In the genomic region with DNA sequence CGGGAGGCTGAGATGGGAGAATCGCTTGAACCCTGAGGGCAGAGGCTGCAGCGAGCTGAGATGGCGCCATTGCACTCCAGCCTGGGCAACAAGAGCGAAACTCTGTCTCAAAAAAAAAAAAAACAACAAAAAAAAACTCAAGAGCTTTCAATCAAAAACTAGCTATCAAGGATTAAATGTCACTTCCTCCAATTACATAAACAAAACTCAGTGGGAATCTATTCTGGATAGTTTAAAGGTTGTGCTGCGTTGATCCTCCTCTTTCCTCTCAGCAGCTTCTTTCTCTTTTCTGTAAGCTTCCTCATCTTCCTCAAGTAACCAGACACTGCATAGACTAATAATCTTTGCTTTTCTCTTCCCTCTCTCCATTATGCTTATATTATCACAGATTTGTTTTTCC, we compare ENCODE assay signal across 19 cellular contexts. TPM values are rescaled to one million over a fixed set of nuclear protein-coding genes. Genes with fewer than 3 reads are reported as not detected.
A peak's percentile ranks its signal among the peaks of the same experiment; 100 is the strongest.
DNase-seq lines count a peak whose midpoint lies in the region; ATAC-seq, FAIRE-seq and TF ChIP-seq lines count a peak whose summit lies in the region.
"Had no signal": no experiment of that assay in that cellular context is flagged by ENCODE, and none has a peak within 500 bp of the region (broad histone marks: within the 10 kb centered on the region; RNA-seq: fewer than 3 reads in every experiment).

No MANE protein-coding gene starts in this region.

- SMC1A ChIA-PET in GM12878 (lab: Charles Lee; ENCODE audit: uncharacterized antibody, unreplicated experiment): interaction anchor here (1.2 kb wide), 1 partner anchor 22 kb away, joined by 3 read pairs; no protein-coding TSS in a partner anchor

- H2AFZ ChIP-seq in GM12878 (ENCODE audit: control insufficient read depth, low read depth, low read length): no peak overlapping the region

- in situ Hi-C loops in GM12878 (cut with MboI): no loop called here

- intact Hi-C loops in GM12878 (cut with micrococcal nuclease; ENCODE audit: unreplicated experiment) (no loop called here), aorta (cut with DNase I) (no loop called here)

- H3K36me3 Mint-ChIP-seq in HFFc6 (ENCODE audit: low read depth): peaks cover 17% of the 10 kb centered on the region
- peaks cover 0 to 15% of the 10 kb centered on the region in 2 donors for H3K36me3 Mint-ChIP-seq in naive B cell

- H3K4me3 Mint-ChIP-seq in HFFc6 (no peak overlapping the region), naive B cell (no peak overlapping the region)

- TF ChIP-seq POLR2A in GM12878 (IDR thresholded peaks at IDR 0.05; ENCODE audit: low read depth, low read length) (no peak), Peyer's patch (IDR thresholded peaks at IDR 0.05) (no peak)

- TF ChIP-seq RAD21 in GM12878 (IDR thresholded peaks at IDR 0.05; ENCODE audit: insufficient read depth, low read depth, low read length): no peak

- no peaks in the 10 kb centered on the region for H3K9me3 Mint-ChIP-seq in HFFc6
- H3K9me3 Mint-ChIP-seq in naive B cell: no peaks in the 10 kb centered on the region

- H4K20me1 ChIP-seq in GM12878 (ENCODE audit: control insufficient read depth, insufficient read depth): no peaks in the 10 kb centered on the region

- RAD21 ChIA-PET in GM12878 (lab: Charles Lee; ENCODE audit: unreplicated experiment): no interaction called here

- no peak for TF ChIP-seq EP300 in GM12878 (IDR thresholded peaks at IDR 0.05; ENCODE audit: borderline replicate concordance in 1 of 2, control insufficient read depth in 1 of 2, low read depth in 2 of 2, low read length in 2 of 2)

- H3K4me2 ChIP-seq in GM12878 (ENCODE audit: control insufficient read depth, insufficient read depth): no peak overlapping the region
- H3K4me2 ChIP-seq: KMS-11 had no signal

- H3K4me1 ChIP-seq in HEK293 (ENCODE audit: control insufficient read depth, insufficient read depth, low read length) (peaks cover 8% of the 10 kb centered on the region), GM12878 (ENCODE audit: control insufficient read depth, insufficient read depth, low read length) (0 out of 2 replicates have a peak, but pooled peaks cover 3% of the 10 kb centered on the region), aorta (ENCODE audit: control insufficient read depth in 1 of 2, insufficient read depth in 2 of 2, low read length in 2 of 2) (no peaks in the 10 kb centered on the region), Peyer's patch (no peaks in the 10 kb centered on the region)
- H3K4me1 ChIP-seq: SJCRH30 had no signal

- peaks cover 3% of the 10 kb centered on the region for H3K79me2 ChIP-seq in GM12878 (ENCODE audit: control insufficient read depth, insufficient read depth, low read length)

- H3K4me3 ChIP-seq in HEK293 (ENCODE audit: low read depth, low read length): no peak overlapping the region
- H3K4me3 ChIP-seq in GM12878: no peak overlapping the region
- H3K4me3 ChIP-seq in aorta (ENCODE audit: low read length in 2 of 2): no peak overlapping the region
- no peak overlapping the region for H3K4me3 ChIP-seq in Peyer's patch
- H3K4me3 ChIP-seq: SJCRH30 had no signal

- TF ChIP-seq CTCF in HEK293 (tag by site-specific recombination; IDR thresholded peaks at IDR 0.05) (no peak), HFFc6 (IDR thresholded peaks at IDR 0.05) (no peak), GM12878 (IDR thresholded peaks at IDR 0.05 in 2 of 3, conservative IDR thresholded peaks at IDR 0.05 in 1 of 3; ENCODE audit: control insufficient read depth in 2 of 3, extremely low read depth in 1 of 3, insufficient read depth in 1 of 3, low read depth in 3 of 3, low read length in 3 of 3) (no peak), Peyer's patch (IDR thresholded peaks at IDR 0.05) (no peak)

- WGBS in GM12878 (ENCODE audit: insufficient coverage, insufficient replicate concordance, low lambda C conversion rate, missing lambda C conversion rate): 89% methylated on average over 6 of the region's 6 CpGs
- 94 to 96% methylated on average over 6 of the region's 6 CpGs for WGBS in aorta, 2 donors

- H3K27me3 ChIP-seq in GM12878 (replicated peaks in 1 of 2; ENCODE audit: control insufficient read depth in 2 of 2, insufficient read depth in 2 of 2, low read length in 1 of 2) (no peaks in the 10 kb centered on the region), aorta (ENCODE audit: control insufficient read depth in 1 of 2, insufficient read depth in 2 of 2, low read length in 1 of 2) (no peaks in the 10 kb centered on the region), Peyer's patch (no peaks in the 10 kb centered on the region)
- H3K27me3 ChIP-seq: SJCRH30 had no signal

- peak overlapping the region; percentile 28; the same call in 1 of the 2 replicates for H3K27ac Mint-ChIP-seq in HFFc6
- H3K27ac Mint-ChIP-seq in naive B cell: peak overlapping the region in 5 of 6 donors; percentile 10 to 67 (median 47)

- no peak overlapping the region for H3K27ac ChIP-seq in HEK293 (ENCODE audit: extremely low read depth, low read depth, low read length)
- no peak overlapping the region for H3K27ac ChIP-seq in GM12878 (ENCODE audit: control insufficient read depth, insufficient read depth)
- no peak overlapping the region for H3K27ac ChIP-seq in aorta (ENCODE audit: low read depth in 1 of 2, low read length in 2 of 2)
- no peak overlapping the region for H3K27ac ChIP-seq in Peyer's patch
- H3K27ac ChIP-seq: C4-2B, KMS-11, SJCRH30 had no signal

- FAIRE-seq in GM12878 (lab: Jason Lieb, UNC): no peak
- FAIRE-seq: HepG2 had no signal

- TSS peak; percentile 29 for BruUV-seq in GM12878 (replicated peaks; lab: Mats Ljungman, UMichigan)

- CTCF ChIA-PET in HEK293 (lab: Yijun Ruan, JAX) (interaction anchor here (0.6 to 1.0 kb wide), 2 partner anchors 459 to 642 kb away, joined by 3 to 4 read pairs; no protein-coding TSS in a partner anchor), GM12878 (lab: Yijun Ruan, JAX) (no interaction called here)

- H3K4me1 Mint-ChIP-seq in HFFc6 (ENCODE audit: low read depth) (peaks cover 62% of the 10 kb centered on the region), naive B cell (peaks cover 20 to 34% (median 22%) of the 10 kb centered on the region in 3 donors)

- H3K9me3 ChIP-seq in HEK293 (ENCODE audit: control insufficient read depth, insufficient read depth, low read depth, low read length) (no peaks in the 10 kb centered on the region), GM12878 (replicated peaks; ENCODE audit: control insufficient read depth, insufficient read depth, low read length) (no peaks in the 10 kb centered on the region), aorta (ENCODE audit: control insufficient read depth, low read length) (no peaks in the 10 kb centered on the region), Peyer's patch (no peaks in the 10 kb centered on the region)
- H3K9me3 ChIP-seq: SJCRH30 had no signal

- no peak overlapping the region for H3K9ac ChIP-seq in GM12878 (ENCODE audit: control insufficient read depth, insufficient read depth, low read length)
- H3K9ac ChIP-seq: KMS-11 had no signal

- POLR2A ChIA-PET in HEK293 (lab: Yijun Ruan, JAX) (interaction anchor here (0.7 kb wide), 1 partner anchor 25 kb away, joined by 4 read pairs; no protein-coding TSS in a partner anchor), GM12878 (lab: Charles Lee) (interaction anchor here (1.2 kb wide), 1 partner anchor 207 kb away, joined by 4 read pairs; no protein-coding TSS in a partner anchor)

- DNase-seq in HFFc6: no peak
- no peak for DNase-seq in GM12878 (ENCODE audit: low read depth, low spot score)
- DNase-seq in naive B cell: no peak
- DNase-seq in stimulated activated naive CD8-positive, alpha-beta T cell treated with anti-CD3 and anti-CD28 coated beads, Interleukin-15, Interleukin-2, amounts not matched to agents 100 U/mL and 50 U/mL, for 24 hours: no peak
- no peak for DNase-seq in aorta
- DNase-seq in Peyer's patch: no peak
- DNase-seq: AML-193, DMS79, NCI-H1092, NCI-H146, NCI-H2029 treated with DMSO at 0.1 percent for 48 hours, NCI-H226, NCI-H524, PC-3, SJCRH30 had no signal

- no peaks in the 10 kb centered on the region for H3K27me3 Mint-ChIP-seq in HFFc6 (ENCODE audit: insufficient read depth)
- no peaks in the 10 kb centered on the region for H3K27me3 Mint-ChIP-seq in naive B cell

- ATAC-seq in GM12878 (no peak), naive B cell (ENCODE audit: low read depth in 2 of 2) (no peak), aorta (ENCODE audit: low FRiP score) (no peak)
- no peak for ATAC-seq in stimulated activated naive CD8-positive, alpha-beta T cell treated with anti-CD3 and anti-CD28 coated beads, Interleukin-15, Interleukin-2, amounts not matched to agents 100 U/mL and 50 U/mL, for 24 hours
- ATAC-seq: HepG2, PC-3 had no signal

- H3K36me3 ChIP-seq in HEK293 (ENCODE audit: control insufficient read depth in 2 of 2, insufficient read depth in 1 of 2, low read length in 2 of 2) (peaks cover 8 to 37% of the 10 kb centered on the region in 2 experiments; a peak in 2 of 3 replicates), GM12878 (ENCODE audit: control insufficient read depth in 2 of 2, insufficient read depth in 2 of 2, low read length in 1 of 2) (peaks cover 1 to 10% of the 10 kb centered on the region in 2 experiments; a peak in 3 of 4 replicates), aorta (ENCODE audit: control insufficient read depth in 1 of 2, insufficient read depth in 2 of 2, low read length in 1 of 2) (no peaks in the 10 kb centered on the region), Peyer's patch (peaks cover 0 to 8% (median 0%) of the 10 kb centered on the region in 3 donors)

RNA-seq across cellular contexts. Expression of a gene that starts 20.7 kb away (rescaled TPM):
- 10 to 100 TPM; 79.5 to 88.6 (median 82.0) TPM for total RNA-seq in HFFc6 (2021; fragmentation: NEBNext Ultra II Directional; extraction: Animal tissue kit (Norgen Biotek cat#: 25700))
- 112 and 114 TPM in 2 replicates for total RNA-seq in GM12878 (2013; cell fraction: nucleolus; rRNA removed)
- total RNA-seq in GM12878 (2014; rRNA removed) (23.1 and 23.8 TPM in 2 replicates), GM12878 (2014; rRNA removed; fragmentation: Illumina TruSeq; extraction: Trizol) (38.2 and 39.0 TPM in 2 replicates), GM12878 (2021) (39.9 and 42.8 TPM in 2 replicates), aorta (10 to 100 TPM; 59.0 to 84.4 TPM), Peyer's patch (100 to 1,000 TPM in 1 of 4 donors, 10 to 100 TPM in 3; 56.6 to 131 (median 70.8) TPM)
- polyA plus RNA-seq in GM12878 (2011; ENCODE audit: low read depth): 14.1 TPM
- polyA plus RNA-seq in GM12878 (2011; rRNA removed) (39.4 and 45.1 TPM in 2 replicates), GM12878 (2014; fragmentation: Illumina TruSeq; extraction: Trizol) (40.3 and 50.2 TPM in 2 replicates), GM12878 (2014; fragmentation: Nextera tagmentation; extraction: Ambion mirVana) (10 to 100 TPM in 1 of 2 experiments, 1 to 10 TPM in 1; 7.4 to 10.2 TPM), GM12878 (2014; rRNA removed) (32.0 and 34.3 TPM in 2 replicates), GM12878 (2016; fragmentation: Nextera tagmentation; extraction: Ambion mirVana) (10 to 100 TPM; 10.0 to 21.3 TPM), naive B cell (ENCODE audit: low read depth in 6 of 6) (10 to 100 TPM; 12.2 to 29.2 (median 16.0) TPM), aorta (10 to 100 TPM in 1 of 2 donors, 1 to 10 TPM in 1; 7.3 to 15.6 TPM)
- 30.0 and 35.0 TPM in 2 replicates for polyA plus RNA-seq in GM12878 (2011; cell fraction: cytosol; rRNA removed)
- polyA plus RNA-seq in GM12878 (2011; cell fraction: nucleus; rRNA removed): 42.1 and 50.6 TPM in 2 replicates
- polyA plus RNA-seq in GM12878 (2012): 18.3 and 18.9 TPM in 2 replicates
- 40.9 and 45.5 TPM in 2 replicates for polyA minus RNA-seq in GM12878 (2011; rRNA and poly(A)+ RNA removed)
- 15.6 and 17.0 TPM in 2 replicates for polyA minus RNA-seq in GM12878 (2011; cell fraction: cytosol; rRNA and poly(A)+ RNA removed)
- 27.4 and 58.9 TPM in 2 replicates for polyA minus RNA-seq in GM12878 (2011; cell fraction: nucleus; rRNA and poly(A)+ RNA removed)
